ENCODE assay signal across 17 cellular contexts in the genomic region with DNA sequence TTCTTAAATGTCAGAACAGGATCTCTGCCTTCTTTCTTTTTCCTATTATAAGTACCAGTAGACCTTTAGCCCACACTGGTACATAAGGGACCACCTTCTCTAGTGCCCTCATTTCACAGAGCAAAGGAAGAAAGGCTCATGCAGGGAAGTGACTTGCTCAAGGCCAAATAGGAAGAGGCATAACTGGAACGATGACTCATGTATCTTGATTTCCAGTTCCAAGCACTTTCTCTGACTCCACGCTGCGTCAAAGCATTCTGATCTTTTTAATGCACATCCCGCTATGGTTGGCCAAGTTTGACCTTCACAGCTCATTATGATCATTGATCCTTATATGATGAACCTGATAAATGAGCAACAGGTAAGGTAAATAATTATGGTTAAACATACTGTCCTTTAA.
"Had no signal": no experiment of that assay in that cellular context is flagged by ENCODE, and none has a peak within 500 bp of the region (broad histone marks: within the 10 kb centered on the region; RNA-seq: fewer than 3 reads in every experiment).

No MANE protein-coding gene starts in this region.

- H3K27ac ChIP-seq: colonic mucosa, heart left ventricle, thyroid gland had no signal

- H3K27me3 ChIP-seq: colonic mucosa, gastrocnemius medialis, heart left ventricle, thyroid gland had no signal

- H3K4me1 ChIP-seq: colonic mucosa, thyroid gland had no signal

- DNase-seq: activated B cell treated with CpG ODN at 0.5 μM for 24 hours; activated CD4-positive, alpha-beta T cell treated with anti-CD3 and anti-CD28 coated beads for 48 hours; activated CD8-positive, alpha-beta T cell treated with anti-CD3 and anti-CD28 coated beads for 36 hours; activated effector memory CD4-positive, alpha-beta T cell treated with Interleukin-2 at 50 U/mL for 16 hours; activated naive CD4-positive, alpha-beta T cell treated with anti-CD3 and anti-CD28 coated beads, Interleukin-2, amount 50 U/mL, for 16 hours; activated T-cell treated with anti-CD3 and anti-CD28 coated beads, Interleukin-2, amount 50 U/mL, for 4 hours; colonic mucosa; gastrocnemius medialis; heart left ventricle; mucosa of descending colon; naive thymus-derived CD8-positive, alpha-beta T cell; nucleus accumbens; posterior cingulate gyrus; stimulated activated CD4-positive, alpha-beta T cell treated with anti-CD3 and anti-CD28 coated beads, Interleukin-2, amount 100 ng/mL, for 48 hours; thyroid gland had no signal

- H3K36me3 Mint-ChIP-seq: naive thymus-derived CD8-positive, alpha-beta T cell; stimulated activated memory B cell treated with anti-CD40 and anti-IgM and Interleukin-4, amounts not matched to agents 10 μg/mL and 1 μg/mL and 100 μg/mL, for 72 hours had no signal

- H3K27ac Mint-ChIP-seq: activated B cell treated with CpG ODN at 0.5 μM for 24 hours; activated CD8-positive, alpha-beta T cell treated with anti-CD3 and anti-CD28 coated beads for 36 hours; naive thymus-derived CD8-positive, alpha-beta T cell; stimulated activated memory B cell treated with anti-CD40 and anti-IgM and Interleukin-4, amounts not matched to agents 10 μg/mL and 1 μg/mL and 100 μg/mL, for 72 hours had no signal

- H3K4me3 ChIP-seq: colonic mucosa, gastrocnemius medialis, heart left ventricle, mucosa of descending colon, thyroid gland had no signal

- H3K4me3 Mint-ChIP-seq: activated B cell treated with CpG ODN at 0.5 μM for 24 hours; activated CD8-positive, alpha-beta T cell treated with anti-CD3 and anti-CD28 coated beads for 36 hours; activated T-cell treated with anti-CD3 and anti-CD28 coated beads, Interleukin-2, amount 50 U/mL, for 4 hours; naive thymus-derived CD8-positive, alpha-beta T cell; stimulated activated memory B cell treated with anti-CD40 and anti-IgM and Interleukin-4, amounts not matched to agents 10 μg/mL and 1 μg/mL and 100 μg/mL, for 72 hours had no signal

- H3K4me1 Mint-ChIP-seq: activated B cell treated with CpG ODN at 0.5 μM for 24 hours; naive thymus-derived CD8-positive, alpha-beta T cell; stimulated activated memory B cell treated with anti-CD40 and anti-IgM and Interleukin-4, amounts not matched to agents 10 μg/mL and 1 μg/mL and 100 μg/mL, for 72 hours had no signal

- H3K36me3 ChIP-seq: colonic mucosa, gastrocnemius medialis, heart left ventricle, thyroid gland had no signal

- ATAC-seq: activated CD8-positive, alpha-beta T cell treated with anti-CD3 and anti-CD28 coated beads for 36 hours; activated T-cell treated with anti-CD3 and anti-CD28 coated beads, Interleukin-2, amount 50 U/mL, for 4 hours; gastrocnemius medialis; heart left ventricle; left lobe of liver; mucosa of descending colon; naive thymus-derived CD8-positive, alpha-beta T cell; stimulated activated memory B cell treated with anti-CD40 and anti-IgM and Interleukin-4, amounts not matched to agents 10 μg/mL and 1 μg/mL and 100 μg/mL, for 72 hours had no signal

- H3K9me3 ChIP-seq: colonic mucosa, gastrocnemius medialis, heart left ventricle, mucosa of descending colon, thyroid gland had no signal

- H3K27me3 Mint-ChIP-seq: activated B cell treated with CpG ODN at 0.5 μM for 24 hours; activated CD8-positive, alpha-beta T cell treated with anti-CD3 and anti-CD28 coated beads for 36 hours; naive thymus-derived CD8-positive, alpha-beta T cell; stimulated activated memory B cell treated with anti-CD40 and anti-IgM and Interleukin-4, amounts not matched to agents 10 μg/mL and 1 μg/mL and 100 μg/mL, for 72 hours had no signal
